1 cellular context compared by ENCODE assay signal in the genomic region with DNA sequence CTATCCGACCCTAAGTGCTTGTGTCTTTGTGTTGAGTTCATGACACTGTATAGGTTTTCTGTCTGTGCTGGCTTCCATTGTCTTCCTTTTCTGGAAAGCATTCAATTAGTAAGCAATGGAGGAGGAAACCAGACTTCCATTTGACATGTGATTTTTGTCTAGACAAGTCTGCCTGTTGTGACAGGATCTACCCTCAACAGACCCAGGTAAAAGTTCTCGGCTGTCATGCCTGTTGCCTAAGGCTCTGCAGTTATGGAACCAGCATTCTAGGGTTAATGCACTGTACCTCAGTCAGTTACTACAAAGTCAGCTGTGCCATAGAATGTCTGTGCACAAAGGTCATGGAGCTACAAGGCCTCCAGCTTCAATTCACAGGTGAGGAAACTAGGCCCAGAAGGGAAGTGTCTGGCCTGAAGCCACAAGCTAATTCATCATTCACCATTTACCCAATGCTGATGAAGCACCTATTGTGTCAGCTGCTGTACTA.
TF ChIP-seq lines count a peak whose summit lies in the region.

No MANE protein-coding gene starts in this region.

TF ChIP-seq in SK-N-SH, 30 proteins besides CTCF, POLR2A, EP300 and RAD21 (continued from another document):
- TF ChIP-seq, protein P1, sequence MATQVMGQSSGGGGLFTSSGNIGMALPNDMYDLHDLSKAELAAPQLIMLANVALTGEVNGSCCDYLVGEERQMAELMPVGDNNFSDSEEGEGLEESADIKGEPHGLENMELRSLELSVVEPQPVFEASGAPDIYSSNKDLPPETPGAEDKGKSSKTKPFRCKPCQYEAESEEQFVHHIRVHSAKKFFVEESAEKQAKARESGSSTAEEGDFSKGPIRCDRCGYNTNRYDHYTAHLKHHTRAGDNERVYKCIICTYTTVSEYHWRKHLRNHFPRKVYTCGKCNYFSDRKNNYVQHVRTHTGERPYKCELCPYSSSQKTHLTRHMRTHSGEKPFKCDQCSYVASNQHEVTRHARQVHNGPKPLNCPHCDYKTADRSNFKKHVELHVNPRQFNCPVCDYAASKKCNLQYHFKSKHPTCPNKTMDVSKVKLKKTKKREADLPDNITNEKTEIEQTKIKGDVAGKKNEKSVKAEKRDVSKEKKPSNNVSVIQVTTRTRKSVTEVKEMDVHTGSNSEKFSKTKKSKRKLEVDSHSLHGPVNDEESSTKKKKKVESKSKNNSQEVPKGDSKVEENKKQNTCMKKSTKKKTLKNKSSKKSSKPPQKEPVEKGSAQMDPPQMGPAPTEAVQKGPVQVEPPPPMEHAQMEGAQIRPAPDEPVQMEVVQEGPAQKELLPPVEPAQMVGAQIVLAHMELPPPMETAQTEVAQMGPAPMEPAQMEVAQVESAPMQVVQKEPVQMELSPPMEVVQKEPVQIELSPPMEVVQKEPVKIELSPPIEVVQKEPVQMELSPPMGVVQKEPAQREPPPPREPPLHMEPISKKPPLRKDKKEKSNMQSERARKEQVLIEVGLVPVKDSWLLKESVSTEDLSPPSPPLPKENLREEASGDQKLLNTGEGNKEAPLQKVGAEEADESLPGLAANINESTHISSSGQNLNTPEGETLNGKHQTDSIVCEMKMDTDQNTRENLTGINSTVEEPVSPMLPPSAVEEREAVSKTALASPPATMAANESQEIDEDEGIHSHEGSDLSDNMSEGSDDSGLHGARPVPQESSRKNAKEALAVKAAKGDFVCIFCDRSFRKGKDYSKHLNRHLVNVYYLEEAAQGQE (IDR thresholded peaks at IDR 0.05; ENCODE audit: low read depth, low read length) = no peak
